In genomic region chr6:3355358-3356055, GRCh38 we compare ENCODE assay signal across 8 cellular contexts.
A peak's percentile ranks its signal among the peaks of the same experiment; 100 is the strongest.
DNase-seq lines count a peak whose midpoint lies in the region; ATAC-seq and TF ChIP-seq lines count a peak whose summit lies in the region.

No MANE protein-coding gene starts in this region.

- peak overlapping the region; percentile 65 for H2AFZ ChIP-seq in ACC112 (ENCODE audit: low read length, unreplicated experiment)

- ATAC-seq in GM21423 (IDR thresholded peaks at IDR 0.05; ENCODE audit: unreplicated experiment) = no peak

- no peak for TF ChIP-seq CTCF in cardiac muscle cell (IDR thresholded peaks at IDR 0.05; ENCODE audit: low read depth, low read length)
- no peak for TF ChIP-seq CTCF in retinal pigment epithelial cell (conservative IDR thresholded peaks at IDR 0.05; ENCODE audit: low read depth, low read length)

- peak overlapping the region; percentile 76 for H3K4me3 ChIP-seq in ACC112 (ENCODE audit: low read depth, low read length)
- H3K4me3 ChIP-seq in cardiac muscle cell = no peak overlapping the region
- peak overlapping the region; percentile 32 for H3K4me3 ChIP-seq in retinal pigment epithelial cell (ENCODE audit: low read length)

- H3K27ac Mint-ChIP-seq in activated T-helper 1 cell treated with anti-CD3 and anti-CD28 coated beads, Interleukin-12 subunit alpha, Interleukin-12 subunit beta, Interleukin-2, Interleukin-4 antibody, amounts not matched to agents 30 ng/mL and 10 ng/mL and 1 ng/mL, durations not matched to agents 14 hours and 24 hours and 36 hours = peak overlapping the region; percentile 14

- H3K36me3 ChIP-seq in ACC112 (ENCODE audit: insufficient read depth, low read length) (no peaks in the 10 kb centered on the region), cardiac muscle cell (no peaks in the 10 kb centered on the region)

- H3K27me3 ChIP-seq in ACC112 (ENCODE audit: insufficient read depth, low read length) (no peaks in the 10 kb centered on the region), cardiac muscle cell (no peaks in the 10 kb centered on the region)

- H3K4me3 Mint-ChIP-seq in activated T-helper 1 cell treated with anti-CD3 and anti-CD28 coated beads, Interleukin-12 subunit alpha, Interleukin-12 subunit beta, Interleukin-2, Interleukin-4 antibody, amounts not matched to agents 30 ng/mL and 10 ng/mL and 1 ng/mL, durations not matched to agents 14 hours and 24 hours and 36 hours = peak overlapping the region; percentile 68

- no peaks in the 10 kb centered on the region for H3K9me3 ChIP-seq in cardiac muscle cell (ENCODE audit: low read depth)

- H3K4me1 ChIP-seq in ACC112 (ENCODE audit: control insufficient read depth, insufficient read depth, low read length, unreplicated experiment) = peaks cover 18% of the 10 kb centered on the region
- peaks cover 21% of the 10 kb centered on the region for H3K4me1 ChIP-seq in cardiac muscle cell (ENCODE audit: low read depth)

- in situ Hi-C loops in KBM-7 (cut with MboI; ENCODE audit: low pct_unique_long_range_greater_than_20kb, low sequenced_read_pairs) = no loop called here

- no peaks in the 10 kb centered on the region for H3K36me3 Mint-ChIP-seq in activated T-helper 1 cell treated with anti-CD3 and anti-CD28 coated beads, Interleukin-12 subunit alpha, Interleukin-12 subunit beta, Interleukin-2, Interleukin-4 antibody, amounts not matched to agents 30 ng/mL and 10 ng/mL and 1 ng/mL, durations not matched to agents 14 hours and 24 hours and 36 hours (ENCODE audit: low read depth)

- H3K27ac ChIP-seq in ACC112 (ENCODE audit: low read depth, low read length) = peak overlapping the region; percentile 89
- peak overlapping the region; percentile 80 for H3K27ac ChIP-seq in cardiac muscle cell

- intact Hi-C loops in activated T-helper 1 cell treated with anti-CD3 and anti-CD28 coated beads, Interleukin-12 subunit alpha, Interleukin-12 subunit beta, Interleukin-2, Interleukin-4 antibody, amounts not matched to agents 30 ng/mL and 10 ng/mL and 1 ng/mL, durations not matched to agents 14 hours and 24 hours and 36 hours (cut with micrococcal nuclease) = no loop called here

- H3K4me1 Mint-ChIP-seq in activated T-helper 1 cell treated with anti-CD3 and anti-CD28 coated beads, Interleukin-12 subunit alpha, Interleukin-12 subunit beta, Interleukin-2, Interleukin-4 antibody, amounts not matched to agents 30 ng/mL and 10 ng/mL and 1 ng/mL, durations not matched to agents 14 hours and 24 hours and 36 hours (ENCODE audit: low read depth) = peaks cover 4% of the 10 kb centered on the region

- DNase-seq in KBM-7 = peak; percentile 23
- DNase-seq in activated T-helper 1 cell treated with anti-CD3 and anti-CD28 coated beads, Interleukin-12 subunit alpha, Interleukin-12 subunit beta, Interleukin-2, Interleukin-4 antibody, amounts not matched to agents 30 ng/mL and 10 ng/mL and 1 ng/mL, durations not matched to agents 14 hours and 24 hours and 36 hours (ENCODE audit: low spot score) = no peak
- DNase-seq in cardiac muscle cell (ENCODE audit: low read depth in 1 of 2, low spot score in 1 of 2) = peak in 1 of 2 donors; percentile 61
- DNase-seq in retinal pigment epithelial cell (ENCODE audit: low read depth) = no peak
- DNase-seq in activated CD4-positive, CD25-positive, alpha-beta regulatory T cell (lab: John Stamatoyannopoulos, UW) = no peak
- DNase-seq in NCI-H1436 treated with DMSO at 0.1 percent for 48 hours (lab: John Stamatoyannopoulos, UW) = no peak

- no peaks in the 10 kb centered on the region for H3K9me3 Mint-ChIP-seq in activated T-helper 1 cell treated with anti-CD3 and anti-CD28 coated beads, Interleukin-12 subunit alpha, Interleukin-12 subunit beta, Interleukin-2, Interleukin-4 antibody, amounts not matched to agents 30 ng/mL and 10 ng/mL and 1 ng/mL, durations not matched to agents 14 hours and 24 hours and 36 hours

- no peaks in the 10 kb centered on the region for H3K79me2 ChIP-seq in ACC112 (ENCODE audit: control insufficient read depth, insufficient read depth, low read length, unreplicated experiment)

- peaks cover 21% of the 10 kb centered on the region for H3K27me3 Mint-ChIP-seq in activated T-helper 1 cell treated with anti-CD3 and anti-CD28 coated beads, Interleukin-12 subunit alpha, Interleukin-12 subunit beta, Interleukin-2, Interleukin-4 antibody, amounts not matched to agents 30 ng/mL and 10 ng/mL and 1 ng/mL, durations not matched to agents 14 hours and 24 hours and 36 hours (ENCODE audit: insufficient read depth)
